ENCODE assay signal across 9 cellular contexts in the genomic region with DNA sequence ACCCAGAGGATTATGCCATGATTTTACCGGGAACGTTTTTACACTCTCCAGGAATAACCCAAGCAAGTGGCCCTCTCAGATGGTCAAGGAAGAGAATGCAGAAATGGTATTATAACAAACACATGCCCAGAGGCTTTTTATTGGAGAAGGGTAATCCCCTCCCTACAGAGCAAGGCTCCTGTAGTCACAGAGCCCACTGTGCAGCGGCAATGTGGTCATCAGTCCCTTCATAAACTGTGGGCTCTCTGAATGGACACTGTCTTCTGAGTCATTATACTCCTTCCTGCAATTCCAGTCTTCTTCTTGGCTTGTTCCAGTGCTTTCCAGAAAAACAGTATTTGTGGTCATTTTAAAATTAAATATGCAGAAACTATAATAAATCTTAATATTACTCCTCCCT.
"Had no signal": no experiment of that assay in that cellular context is flagged by ENCODE, and none has a peak within 500 bp of the region (broad histone marks: within the 10 kb centered on the region; RNA-seq: fewer than 3 reads in every experiment).

No MANE protein-coding gene starts in this region.

- H3K36me3 Mint-ChIP-seq: activated naive CD4-positive, alpha-beta T cell treated with anti-CD3 and anti-CD28 coated beads, Interleukin-2, amount 10 ng/mL, durations not matched to agents 7 days and 5 days; immature natural killer cell; natural killer cell treated with Interleukin-12 subunit alpha and Interleukin-12 subunit beta and Interleukin-15 and Interleukin-18, amount 100 ng/mL, for 72 hours had no signal

- H3K36me3 ChIP-seq: adrenal gland had no signal

- H3K27ac ChIP-seq: adrenal gland, psoas muscle, thoracic aorta had no signal

- H3K4me1 ChIP-seq: adrenal gland, psoas muscle had no signal

- H3K4me3 ChIP-seq: adrenal gland, coronary artery, psoas muscle, thoracic aorta had no signal

- H3K4me1 Mint-ChIP-seq: activated naive CD4-positive, alpha-beta T cell treated with anti-CD3 and anti-CD28 coated beads, Interleukin-2, amount 10 ng/mL, durations not matched to agents 7 days and 5 days; immature natural killer cell had no signal

- DNase-seq: activated CD4-positive, alpha-beta T cell treated with anti-CD3 and anti-CD28 coated beads, Interleukin-2, amount 50 U/mL, for 1 hour; psoas muscle had no signal

- H3K27ac Mint-ChIP-seq: activated naive CD4-positive, alpha-beta T cell treated with anti-CD3 and anti-CD28 coated beads, Interleukin-2, amount 10 ng/mL, durations not matched to agents 7 days and 5 days; activated T-helper 2 cell treated with anti-CD3 and anti-CD28 coated beads, Interferon-gamma antibody, Interleukin-2, Interleukin-4, amounts not matched to agents 10 μg/mL and 5 μg/mL and 100 μg/mL, durations not matched to agents 14 hours and 24 hours and 36 hours; immature natural killer cell; natural killer cell treated with Interleukin-12 subunit alpha and Interleukin-12 subunit beta and Interleukin-15 and Interleukin-18, amount 100 ng/mL, for 72 hours had no signal

- H3K27me3 ChIP-seq: adrenal gland had no signal

- H3K4me3 Mint-ChIP-seq: activated naive CD4-positive, alpha-beta T cell treated with anti-CD3 and anti-CD28 coated beads, Interleukin-2, amount 10 ng/mL, durations not matched to agents 7 days and 5 days; immature natural killer cell; natural killer cell treated with Interleukin-12 subunit alpha and Interleukin-12 subunit beta and Interleukin-15 and Interleukin-18, amount 100 ng/mL, for 72 hours had no signal

- H3K9me3 Mint-ChIP-seq: activated naive CD4-positive, alpha-beta T cell treated with anti-CD3 and anti-CD28 coated beads, Interleukin-2, amount 10 ng/mL, durations not matched to agents 7 days and 5 days; activated T-helper 2 cell treated with anti-CD3 and anti-CD28 coated beads, Interferon-gamma antibody, Interleukin-2, Interleukin-4, amounts not matched to agents 10 μg/mL and 5 μg/mL and 100 μg/mL, durations not matched to agents 14 hours and 24 hours and 36 hours; immature natural killer cell; natural killer cell treated with Interleukin-12 subunit alpha and Interleukin-12 subunit beta and Interleukin-15 and Interleukin-18, amount 100 ng/mL, for 72 hours had no signal

- H3K9me3 ChIP-seq: adrenal gland, psoas muscle, thoracic aorta had no signal
